In the genomic region with DNA sequence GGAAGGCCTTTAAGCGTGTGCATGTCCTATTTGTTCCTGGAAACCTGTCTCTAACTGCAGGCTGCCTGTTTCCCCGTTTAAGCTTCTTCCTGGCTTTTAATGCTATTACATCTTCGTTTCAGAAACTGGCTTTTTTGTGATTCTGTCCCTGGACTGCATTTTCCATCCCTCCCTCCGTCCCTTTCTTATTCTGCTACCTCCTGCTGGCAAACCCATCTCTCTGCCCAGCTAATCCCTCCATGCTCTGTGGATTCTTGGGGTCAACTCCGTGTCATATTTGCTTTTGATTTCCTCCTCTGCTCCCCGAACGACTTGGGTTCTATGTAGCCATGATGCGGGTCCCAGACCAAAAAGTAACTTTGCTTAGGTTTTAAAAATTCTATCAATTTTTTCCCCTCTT, we compare ENCODE assay signal across 29 cellular contexts. TPM values are rescaled to one million over a fixed set of nuclear protein-coding genes. Genes with fewer than 3 reads are reported as not detected.
"Had no signal": no experiment of that assay in that cellular context is flagged by ENCODE, and none has a peak within 500 bp of the region (broad histone marks: within the 10 kb centered on the region; RNA-seq: fewer than 3 reads in every experiment).

No MANE protein-coding gene starts in this region.

- H3K4me3 ChIP-seq: MG63, Peyer's patch had no signal

- H3K4me3 Mint-ChIP-seq: activated B cell treated with CpG ODN at 0.5 μM for 24 hours; activated CD4-positive, alpha-beta T cell treated with anti-CD3 and anti-CD28 coated beads, Interleukin-2, amount 10 ng/mL, durations not matched to agents 24 days and 14 days; activated CD8-positive, alpha-beta memory T cell treated with anti-CD3 and anti-CD28 coated beads, Interleukin-2, amount 10 ng/mL, durations not matched to agents 7 days and 5 days; activated naive CD4-positive, alpha-beta T cell treated with anti-CD3 and anti-CD28 coated beads, Interleukin-2, amount 50 U/mL, for 24 hours; activated T-cell treated with anti-CD3 and anti-CD28 coated beads, Interleukin-2, amount 50 U/mL, for 24 hours; activated T-helper 1 cell treated with anti-CD3 and anti-CD28 coated beads, Interleukin-12 subunit alpha, Interleukin-12 subunit beta, Interleukin-2, Interleukin-4 antibody, amounts not matched to agents 30 ng/mL and 10 ng/mL and 1 ng/mL, durations not matched to agents 14 hours and 24 hours and 36 hours; T-helper 17 cell had no signal

- H3K36me3 ChIP-seq: MG63, Peyer's patch had no signal

- H3K4me1 ChIP-seq: Peyer's patch had no signal

- ATAC-seq: activated CD8-positive, alpha-beta memory T cell treated with anti-CD3 and anti-CD28 coated beads, Interleukin-2, amount 10 ng/mL, durations not matched to agents 7 days and 5 days; T-helper 17 cell had no signal

- H3K9me3 ChIP-seq: MG63, Peyer's patch had no signal

- H3K27me3 ChIP-seq: MG63, Peyer's patch had no signal

- H3K36me3 Mint-ChIP-seq: activated CD8-positive, alpha-beta memory T cell treated with anti-CD3 and anti-CD28 coated beads, Interleukin-2, amount 10 ng/mL, durations not matched to agents 7 days and 5 days; activated naive CD4-positive, alpha-beta T cell treated with anti-CD3 and anti-CD28 coated beads, Interleukin-2, amount 50 U/mL, for 24 hours had no signal

- H3K27ac Mint-ChIP-seq: activated B cell treated with CpG ODN at 0.5 μM for 24 hours; activated CD4-positive, alpha-beta T cell treated with anti-CD3 and anti-CD28 coated beads, Interleukin-2, amount 10 ng/mL, durations not matched to agents 24 days and 14 days; activated CD8-positive, alpha-beta memory T cell treated with anti-CD3 and anti-CD28 coated beads, Interleukin-2, amount 10 ng/mL, durations not matched to agents 7 days and 5 days; activated naive CD4-positive, alpha-beta T cell treated with anti-CD3 and anti-CD28 coated beads, Interleukin-2, amount 50 U/mL, for 24 hours; activated T-cell treated with anti-CD3 and anti-CD28 coated beads, Interleukin-2, amount 50 U/mL, for 24 hours; activated T-helper 1 cell treated with anti-CD3 and anti-CD28 coated beads, Interleukin-12 subunit alpha, Interleukin-12 subunit beta, Interleukin-2, Interleukin-4 antibody, amounts not matched to agents 30 ng/mL and 10 ng/mL and 1 ng/mL, durations not matched to agents 14 hours and 24 hours and 36 hours; T-helper 17 cell had no signal

- H3K4me1 Mint-ChIP-seq: activated B cell treated with CpG ODN at 0.5 μM for 24 hours; activated CD4-positive, alpha-beta T cell treated with anti-CD3 and anti-CD28 coated beads, Interleukin-2, amount 10 ng/mL, durations not matched to agents 24 days and 14 days; activated CD8-positive, alpha-beta memory T cell treated with anti-CD3 and anti-CD28 coated beads, Interleukin-2, amount 10 ng/mL, durations not matched to agents 7 days and 5 days; activated naive CD4-positive, alpha-beta T cell treated with anti-CD3 and anti-CD28 coated beads, Interleukin-2, amount 50 U/mL, for 24 hours; T-helper 17 cell had no signal

- H3K27ac ChIP-seq: Peyer's patch had no signal

- H3K27me3 Mint-ChIP-seq: activated B cell treated with CpG ODN at 0.5 μM for 24 hours; activated CD8-positive, alpha-beta memory T cell treated with anti-CD3 and anti-CD28 coated beads, Interleukin-2, amount 10 ng/mL, durations not matched to agents 7 days and 5 days; T-helper 17 cell had no signal

- DNase-seq: activated B cell treated with CpG ODN at 0.5 μM for 24 hours; activated CD4-positive, alpha-beta T cell treated with anti-CD3 and anti-CD28 coated beads for 1 hour; activated CD4-positive, alpha-beta T cell treated with anti-CD3 and anti-CD28 coated beads, Interleukin-2, amount 10 ng/mL, durations not matched to agents 24 days and 14 days; activated CD4-positive, alpha-beta T cell treated with anti-CD3 and anti-CD28 coated beads, Interleukin-2, amount 50 U/mL, for 48 hours; activated CD8-positive, alpha-beta memory T cell treated with anti-CD3 and anti-CD28 coated beads, Interleukin-2, amount 10 ng/mL, durations not matched to agents 7 days and 5 days; activated effector memory CD4-positive, alpha-beta T cell treated with Interleukin-2 at 50 U/mL for 16 hours; activated naive CD4-positive, alpha-beta T cell; activated T-cell treated with anti-CD3 and anti-CD28 coated beads, Interleukin-2, amount 50 U/mL, for 24 hours; aorta; central memory CD4-positive, alpha-beta T cell; MG63; MV-4-11; NCI-H1092 treated with DMSO at 0.1 percent for 48 hours; NCI-H1417 treated with DMSO at 0.1 percent for 48 hours; NCI-H1694; NCI-H2029; NCI-H2107; NCI-H2171 treated with DMSO at 0.1 percent for 48 hours; NCI-H226; NCI-H526 treated with DMSO at 0.1 percent for 48 hours; NCI-H82; Peyer's patch; SHP77; T-helper 17 cell; T-helper 9 cell had no signal

RNA-seq across cellular contexts. Expression of a gene that starts 58.1 kb away (rescaled TPM):
- total RNA-seq: activated B cell treated with CpG ODN at 0.5 μM for 24 hours; activated CD4-positive, alpha-beta T cell treated with anti-CD3 and anti-CD28 coated beads, Interleukin-2, amount 10 ng/mL, durations not matched to agents 24 days and 14 days; activated CD8-positive, alpha-beta memory T cell treated with anti-CD3 and anti-CD28 coated beads, Interleukin-2, amount 10 ng/mL, durations not matched to agents 7 days and 5 days; activated T-helper 1 cell treated with anti-CD3 and anti-CD28 coated beads, Interleukin-12 subunit alpha, Interleukin-12 subunit beta, Interleukin-2, Interleukin-4 antibody, amounts not matched to agents 30 ng/mL and 10 ng/mL and 1 ng/mL, durations not matched to agents 14 hours and 24 hours and 36 hours; NCI-H460; SK-MEL-5; T-helper 17 cell had no signal
